In the genomic region with DNA sequence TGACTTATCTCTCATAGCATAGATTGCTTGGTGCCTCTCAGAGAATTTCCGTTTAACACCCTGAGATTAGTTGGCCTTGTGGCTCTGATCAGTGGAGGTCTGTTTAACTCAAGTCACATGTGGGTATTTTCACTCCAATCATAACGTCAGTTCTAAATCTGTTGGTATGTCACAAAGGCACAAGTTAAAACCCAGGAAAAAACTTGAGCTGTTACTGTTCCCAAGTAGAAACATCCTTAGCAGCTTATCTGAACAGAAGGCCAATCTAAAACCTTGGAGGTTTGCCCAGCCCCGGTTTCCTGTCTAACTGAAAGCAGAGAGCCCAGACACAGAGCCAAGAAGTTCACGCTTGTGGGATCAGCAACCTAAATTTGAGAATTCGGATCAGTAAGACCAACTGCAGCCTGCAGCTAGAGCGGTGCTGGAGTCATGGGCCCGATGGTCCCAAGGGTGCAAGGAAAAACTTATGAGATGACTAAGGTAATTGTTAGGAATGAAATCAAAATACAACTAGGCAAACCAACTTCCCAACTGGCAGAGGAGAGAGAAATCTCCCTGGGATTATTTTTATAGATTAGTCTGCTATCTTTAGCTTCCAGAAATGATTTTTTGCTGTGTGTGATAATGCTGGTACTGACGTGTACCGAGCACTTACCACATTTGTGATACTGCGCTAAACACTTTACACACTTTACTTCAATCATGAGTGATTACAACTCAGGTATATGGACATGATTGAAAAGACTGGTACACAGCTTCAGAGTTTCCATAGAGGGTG, we compare ENCODE assay signal across 9 cellular contexts.
DNase-seq lines count a peak whose midpoint lies in the region; ATAC-seq and TF ChIP-seq lines count a peak whose summit lies in the region.
"Had no signal": no experiment of that assay in that cellular context is flagged by ENCODE, and none has a peak within 500 bp of the region (broad histone marks: within the 10 kb centered on the region; RNA-seq: fewer than 3 reads in every experiment).

No MANE protein-coding gene starts in this region.

- no peaks in the 10 kb centered on the region for H3K9me3 ChIP-seq in SK-N-MC (ENCODE audit: low read depth, low read length)

- no peak for TF ChIP-seq CTCF in fibroblast of villous mesenchyme (IDR thresholded peaks at IDR 0.05; ENCODE audit: insufficient read depth, low read depth, low read length)

- H3K4me3 Mint-ChIP-seq in effector memory CD8-positive, alpha-beta T cell, result no peak overlapping the region

- peak overlapping the region; percentile 64 for H3K4me3 ChIP-seq in SK-N-MC
- no peak overlapping the region for H3K4me3 ChIP-seq in fibroblast of villous mesenchyme (ENCODE audit: low read depth, low read length)
- H3K4me3 ChIP-seq: GM12878 had no signal

- no peak overlapping the region for H3K27ac Mint-ChIP-seq in effector memory CD8-positive, alpha-beta T cell

- peaks cover 0 to 11% of the 10 kb centered on the region in 2 donors for H3K27me3 Mint-ChIP-seq in effector memory CD8-positive, alpha-beta T cell

- DNase-seq in DMS 273 (lab: John Stamatoyannopoulos, UW; ENCODE audit: unreplicated experiment), result peak; percentile 98
- DNase-seq in SK-N-MC (ENCODE audit: low read depth, low spot score), result peak; percentile 89
- DNase-seq in fibroblast of villous mesenchyme (ENCODE audit: low read depth), result peak; percentile 99
- DNase-seq in posterior vena cava (ENCODE audit: low spot score), result peak; percentile 92
- DNase-seq in T-helper 9 cell, result no peak
- no peak for DNase-seq in effector memory CD8-positive, alpha-beta T cell

- H3K9ac ChIP-seq in SK-N-MC (ENCODE audit: insufficient read length), result peak overlapping the region; percentile 47

- H3K36me3 Mint-ChIP-seq in effector memory CD8-positive, alpha-beta T cell (ENCODE audit: insufficient read depth), result no peaks in the 10 kb centered on the region

- intact Hi-C loops in posterior vena cava (cut with DNase I), result no loop called here

- H3K36me3 ChIP-seq in SK-N-MC (ENCODE audit: insufficient read depth, low read length), result no peaks in the 10 kb centered on the region

- ATAC-seq in effector memory CD8-positive, alpha-beta T cell (replicated peaks), result no peak
- ATAC-seq in HG03439 (IDR thresholded peaks at IDR 0.05; ENCODE audit: unreplicated experiment), result no peak
- ATAC-seq in HG02588 (IDR thresholded peaks at IDR 0.05; ENCODE audit: unreplicated experiment), result no peak
- ATAC-seq: GM12878 had no signal

- no peaks in the 10 kb centered on the region for H3K4me1 Mint-ChIP-seq in effector memory CD8-positive, alpha-beta T cell (ENCODE audit: low read depth in 2 of 2)

- peak overlapping the region; percentile 95 for H3K27ac ChIP-seq in SK-N-MC

- no peaks in the 10 kb centered on the region for H3K9me3 Mint-ChIP-seq in effector memory CD8-positive, alpha-beta T cell

Comparison
In these comparisons a context has a peak if more than half of its experiments do, and no peak if none do; other contexts are left out.
1. DNase-seq: peak in DMS 273 (single experiment), SK-N-MC (single experiment), fibroblast of villous mesenchyme (single experiment) and posterior vena cava (single experiment); none in T-helper 9 cell (single experiment) and effector memory CD8-positive, alpha-beta T cell (0 of 3).